Comparison of ENCODE assay signal across 14 cellular contexts in genomic region chr10:76024460-76025123, GRCh38.
DNase-seq lines count a peak whose midpoint lies in the region; TF ChIP-seq lines count a peak whose summit lies in the region.
"Had no signal": no experiment of that assay in that cellular context is flagged by ENCODE, and none has a peak within 500 bp of the region (broad histone marks: within the 10 kb centered on the region; RNA-seq: fewer than 3 reads in every experiment).

No MANE protein-coding gene starts in this region.

- H3K9ac ChIP-seq in liver (ENCODE audit: low read depth in 1 of 2, low read length in 2 of 2), result no peak overlapping the region
- H3K9ac ChIP-seq: BLaER1 had no signal

- H3K4me1 ChIP-seq in liver (ENCODE audit: control insufficient read depth in 4 of 4, insufficient read depth in 4 of 4, low read length in 3 of 4), result peaks cover 8 to 25% (median 16%) of the 10 kb centered on the region in 4 donors
- H3K4me1 ChIP-seq: BLaER1 had no signal

- no peaks in the 10 kb centered on the region for H3K27me3 ChIP-seq in liver (ENCODE audit: control insufficient read depth in 4 of 4, insufficient read depth in 4 of 4, low read length in 3 of 4)
- H3K27me3 ChIP-seq: BLaER1 had no signal

- peak; percentile 41 to 50 for TF ChIP-seq RAD21 in liver (IDR thresholded peaks at IDR 0.05)

- H3K27ac ChIP-seq in liver (ENCODE audit: low read depth in 1 of 2, low read length in 2 of 2) (peak overlapping the region; percentile 79 to 82), RWPE1 (no peak overlapping the region)
- H3K27ac ChIP-seq: BLaER1 had no signal

- H3K36me3 ChIP-seq in liver (ENCODE audit: control insufficient read depth in 4 of 4, insufficient read depth in 3 of 4, low read depth in 1 of 4, low read length in 3 of 4), result no peaks in the 10 kb centered on the region
- H3K36me3 ChIP-seq: BLaER1 had no signal

- POLR2A ChIA-PET in RWPE1 (lab: Yijun Ruan, JAX; ENCODE audit: low non-redundant PET), result no interaction called here

- peak; percentile 25 for DNase-seq in NCI-H2171 treated with DMSO at 0.1 percent for 48 hours (lab: John Stamatoyannopoulos, UW)
- DNase-seq in NCI-H2171 (lab: John Stamatoyannopoulos, UW), result no peak
- DNase-seq in choroid plexus epithelial cell (ENCODE audit: low read depth), result peak; percentile 60
- DNase-seq in epidermal melanocyte (ENCODE audit: insufficient read length, low spot score), result no peak
- DNase-seq in NCI-H2081 treated with DMSO at 0.1 percent for 48 hours (lab: John Stamatoyannopoulos, UW), result no peak
- no peak for DNase-seq in RWPE1 (ENCODE audit: low spot score)
- DNase-seq: 8988T; CD4-positive, alpha-beta memory T cell; DMS79 treated with DMSO at 0.1 percent for 48 hours; GF-D8; GOT3; H7 had no signal

- H3K4me3 ChIP-seq in choroid plexus epithelial cell (ENCODE audit: low read depth, low read length), result no peak overlapping the region
- no peak overlapping the region for H3K4me3 ChIP-seq in liver (ENCODE audit: low read depth in 1 of 3, low read length in 3 of 3)
- H3K4me3 ChIP-seq: BLaER1 had no signal

- WGBS in liver, result 48% methylated on average over 15 of the region's 15 CpGs

- H3K9me3 ChIP-seq in liver (ENCODE audit: control insufficient read depth in 4 of 4, low read length in 3 of 4), result no peaks in the 10 kb centered on the region
- H3K9me3 ChIP-seq: BLaER1 had no signal

- CTCF ChIA-PET in RWPE1 (lab: Yijun Ruan, JAX), result interaction anchor here (0.8 kb wide), 1 partner anchor 79 kb away, joined by 4 read pairs; no protein-coding TSS in a partner anchor

- TF ChIP-seq CTCF in choroid plexus epithelial cell (conservative IDR thresholded peaks at IDR 0.05; ENCODE audit: low read depth, low read length), result no peak
- no peak for TF ChIP-seq CTCF in liver (IDR thresholded peaks at IDR 0.05; ENCODE audit: low read depth, low read length, missing input control)
- no peak for TF ChIP-seq CTCF in RWPE1 (conservative IDR thresholded peaks at IDR 0.05; ENCODE audit: low read depth)

TF ChIP-seq in liver, 16 proteins besides CTCF, POLR2A, EP300 and RAD21:
- TF ChIP-seq SP1 (IDR thresholded peaks at IDR 0.05), result peak; percentile 91
- TF ChIP-seq REST (IDR thresholded peaks at IDR 0.05), result peak; percentile 16
- peak in 1 of 2 donors; percentile 59 for TF ChIP-seq EGR1 (IDR thresholded peaks at IDR 0.05; ENCODE audit: low read depth in 2 of 2)
- TF ChIP-seq RXRA (IDR thresholded peaks at IDR 0.05), result peak; percentile 81 to 93
- peak; percentile 63 for TF ChIP-seq HNF4G (IDR thresholded peaks at IDR 0.05)
- TF ChIP-seq TAF1 (conservative IDR thresholded peaks at IDR 0.05), result no peak
- TF ChIP-seq MAX (IDR thresholded peaks at IDR 0.05), result peak; percentile 67
- TF ChIP-seq FOXA2 (IDR thresholded peaks at IDR 0.05), result peak; percentile 66
- TF ChIP-seq HNF4A (conservative IDR thresholded peaks at IDR 0.05), result peak; percentile 81 to 91
- no peak for TF ChIP-seq NR2F2 (IDR thresholded peaks at IDR 0.05)
- TF ChIP-seq GABPA (IDR thresholded peaks at IDR 0.05 in 1 of 2, conservative IDR thresholded peaks at IDR 0.05 in 1 of 2), result no peak
- TF ChIP-seq JUND (IDR thresholded peaks at IDR 0.05), result peak; percentile 13 to 83
- peak; percentile 80 for TF ChIP-seq ZBTB33 (IDR thresholded peaks at IDR 0.05)
- TF ChIP-seq FOXA1 (IDR thresholded peaks at IDR 0.05), result peak; percentile 52
- TF ChIP-seq YY1 (IDR thresholded peaks at IDR 0.05), result peak; percentile 95
- TF ChIP-seq ATF3 (IDR thresholded peaks at IDR 0.05), result peak; percentile 19

Comparison
In these comparisons a context has a peak if more than half of its experiments do, and no peak if none do; other contexts are left out.
1. DNase-seq: peak in NCI-H2171 treated with DMSO at 0.1 percent for 48 hours (single experiment) and choroid plexus epithelial cell (single experiment); none in NCI-H2171 (single experiment), epidermal melanocyte (single experiment), NCI-H2081 treated with DMSO at 0.1 percent for 48 hours (single experiment) and RWPE1 (single experiment).